Comparison of ENCODE assay signal across 10 cellular contexts in the genomic region with DNA sequence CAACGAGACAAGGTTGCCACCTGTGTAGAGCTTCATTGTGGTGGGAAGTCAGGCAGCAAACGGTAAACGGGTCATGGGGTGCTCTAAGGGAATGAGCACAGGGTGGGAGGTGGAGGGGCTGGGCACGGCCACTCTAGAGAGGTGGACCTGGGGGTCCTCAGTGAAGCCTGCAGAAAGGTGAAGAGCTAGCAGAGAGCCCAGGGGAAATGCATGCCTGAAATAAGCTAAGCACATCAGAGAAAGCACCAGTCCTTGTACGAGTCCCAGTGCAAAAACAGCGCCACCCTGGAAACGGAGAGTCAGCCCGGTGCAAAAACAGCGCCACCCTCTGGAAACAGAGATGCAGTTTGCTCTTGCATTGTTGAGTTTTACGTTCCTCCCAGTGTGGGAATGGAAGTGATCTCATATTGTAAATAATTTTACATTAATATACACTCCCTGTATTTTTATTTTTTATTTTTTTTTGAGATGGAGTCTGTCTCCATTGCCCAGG.
DNase-seq lines count a peak whose midpoint lies in the region; ATAC-seq and TF ChIP-seq lines count a peak whose summit lies in the region.
"Had no signal": no experiment of that assay in that cellular context is flagged by ENCODE, and none has a peak within 500 bp of the region (broad histone marks: within the 10 kb centered on the region; RNA-seq: fewer than 3 reads in every experiment).

No MANE protein-coding gene starts in this region.

- H3K9me3 Mint-ChIP-seq in activated CD4-positive, alpha-beta T cell treated with anti-CD3 and anti-CD28 coated beads, Interleukin-2, amount 10 ng/mL, durations not matched to agents 7 days and 5 days: no peaks in the 10 kb centered on the region
- H3K9me3 Mint-ChIP-seq: CD4-positive, alpha-beta T cell had no signal

- CTCF ChIA-PET in activated CD4-positive, alpha-beta T cell treated with anti-CD3 and anti-CD28 coated beads, Interleukin-2, amount 10 ng/mL, durations not matched to agents 7 days and 5 days (lab: Charles Lee): interaction anchor here (0.5 to 1.9 kb wide), 9 partner anchors 10 to 227 kb away, joined by 3 to 6 read pairs (median 4); a partner anchor contains a TSS

- no peak overlapping the region for H3K4me3 Mint-ChIP-seq in activated CD4-positive, alpha-beta T cell treated with anti-CD3 and anti-CD28 coated beads, Interleukin-2, amount 10 ng/mL, durations not matched to agents 7 days and 5 days
- H3K4me3 Mint-ChIP-seq: CD4-positive, alpha-beta T cell had no signal

- no peak for TF ChIP-seq POLR2A in NB4 (IDR thresholded peaks at IDR 0.05; ENCODE audit: extremely low read depth, insufficient read length)
- no peak for TF ChIP-seq POLR2A in heart left ventricle (IDR thresholded peaks at IDR 0.05)

- no peaks in the 10 kb centered on the region for H3K9me3 ChIP-seq in heart left ventricle
- H3K9me3 ChIP-seq: ovary had no signal

- 50 to 62% (median 56%) methylated on average over 10 of the region's 10 CpGs for WGBS in heart left ventricle, 4 donors

- TF ChIP-seq CTCF in NB4 (IDR thresholded peaks at IDR 0.05; ENCODE audit: low read depth, low read length): peak; percentile 92
- TF ChIP-seq CTCF in heart left ventricle (IDR thresholded peaks at IDR 0.05): peak in 11 of 12 donors; percentile 20 to 49 (median 44)

- intact Hi-C loops in heart left ventricle (cut with DNase I): loop anchor here in 2 of 10 donors (10.0 kb wide), 2 partner anchors 116 to 166 kb away; no protein-coding TSS in a partner anchor

- no peak overlapping the region for H3K27ac ChIP-seq in heart left ventricle
- H3K27ac ChIP-seq: ovary had no signal

- H3K27ac Mint-ChIP-seq in activated CD4-positive, alpha-beta T cell treated with anti-CD3 and anti-CD28 coated beads, Interleukin-2, amount 10 ng/mL, durations not matched to agents 7 days and 5 days: no peak overlapping the region
- H3K27ac Mint-ChIP-seq: CD4-positive, alpha-beta T cell had no signal

- H3K36me3 Mint-ChIP-seq in activated CD4-positive, alpha-beta T cell treated with anti-CD3 and anti-CD28 coated beads, Interleukin-2, amount 10 ng/mL, durations not matched to agents 7 days and 5 days (ENCODE audit: low read depth): no peaks in the 10 kb centered on the region

- H3K27me3 ChIP-seq in heart left ventricle: no peaks in the 10 kb centered on the region
- H3K27me3 ChIP-seq: ovary had no signal

- H3K4me3 ChIP-seq in NB4 (ENCODE audit: low read depth, low read length) (no peak overlapping the region), heart left ventricle (no peak overlapping the region)
- H3K4me3 ChIP-seq: ovary had no signal

- ATAC-seq in heart left ventricle (peak in 2 of 4 donors; percentile 46 to 47), HG02571 (IDR thresholded peaks at IDR 0.05; ENCODE audit: unreplicated experiment) (no peak)

- H3K36me3 ChIP-seq in heart left ventricle: peaks cover 0 to 12% (median 0%) of the 10 kb centered on the region in 9 donors
- H3K36me3 ChIP-seq: ovary had no signal

- DNase-seq in NCI-H146 (lab: John Stamatoyannopoulos, UW) (peak; percentile 26), NCI-H146 treated with DMSO at 0.1 percent for 48 hours (lab: John Stamatoyannopoulos, UW; ENCODE audit: unreplicated experiment) (no peak), NB4 (ENCODE audit: low read depth) (peak; percentile 78), heart left ventricle (peak in 1 of 5 donors; percentile 62)
- peak; percentile 30 for DNase-seq in activated CD4-positive, alpha-beta T cell treated with anti-CD3 and anti-CD28 coated beads, Interleukin-2, amount 10 ng/mL, durations not matched to agents 7 days and 5 days
- peak in 4 of 6 experiments; percentile 16 to 43 (median 22) for DNase-seq in stimulated activated naive CD4-positive, alpha-beta T cell (lab: John Stamatoyannopoulos, UW)
- DNase-seq in stimulated activated CD8-positive, alpha-beta memory T cell treated with anti-CD3 and anti-CD28 coated beads, Interleukin-4, amount 100 ng/mL, for 48 hours: no peak

- H3K4me1 ChIP-seq in heart left ventricle: no peaks in the 10 kb centered on the region

- H3K4me1 Mint-ChIP-seq in activated CD4-positive, alpha-beta T cell treated with anti-CD3 and anti-CD28 coated beads, Interleukin-2, amount 10 ng/mL, durations not matched to agents 7 days and 5 days: no peaks in the 10 kb centered on the region

- H3K27me3 Mint-ChIP-seq in activated CD4-positive, alpha-beta T cell treated with anti-CD3 and anti-CD28 coated beads, Interleukin-2, amount 10 ng/mL, durations not matched to agents 7 days and 5 days: peaks cover 3% of the 10 kb centered on the region

- POLR2A ChIA-PET in activated CD4-positive, alpha-beta T cell treated with anti-CD3 and anti-CD28 coated beads, Interleukin-2, amount 10 ng/mL, durations not matched to agents 7 days and 5 days (lab: Charles Lee): no interaction called here

Comparison
In these comparisons a context has a peak if more than half of its experiments do, and no peak if none do; other contexts are left out.
1. DNase-seq: peak in NCI-H146 (single experiment), NB4 (single experiment), activated CD4-positive, alpha-beta T cell treated with anti-CD3 and anti-CD28 coated beads, Interleukin-2, amount 10 ng/mL, durations not matched to agents 7 days and 5 days (single experiment) and stimulated activated naive CD4-positive, alpha-beta T cell (4 of 6); none in NCI-H146 treated with DMSO at 0.1 percent for 48 hours (single experiment) and stimulated activated CD8-positive, alpha-beta memory T cell treated with anti-CD3 and anti-CD28 coated beads, Interleukin-4, amount 100 ng/mL, for 48 hours (single experiment).